ENCODE assay signal across 8 cellular contexts in genomic region chr1:203672354-203672753, GRCh38. TPM values are rescaled to one million over a fixed set of nuclear protein-coding genes. Genes with fewer than 3 reads are reported as not detected.
DNase-seq lines count a peak whose midpoint lies in the region; ATAC-seq and TF ChIP-seq lines count a peak whose summit lies in the region.

No MANE protein-coding gene starts in this region.

- no peak overlapping the region for H3K9ac ChIP-seq in trophoblast cell (ENCODE audit: low read length)

- H3K9me3 Mint-ChIP-seq in CD4-positive, alpha-beta T cell, result no peaks in the 10 kb centered on the region

- H3K36me3 ChIP-seq in WERI-Rb-1 (no peaks in the 10 kb centered on the region; the same call in none of the 2 replicates), trophoblast cell (ENCODE audit: control insufficient read depth in 1 of 2, insufficient read depth in 2 of 2, low read length in 2 of 2) (peaks cover 35 to 42% of the 10 kb centered on the region in 2 experiments)

- H3K9me3 ChIP-seq in CD4-positive, alpha-beta T cell (ENCODE audit: control insufficient read depth, low read length), result no peaks in the 10 kb centered on the region
- H3K9me3 ChIP-seq in WERI-Rb-1 (ENCODE audit: severe bottlenecking) (no peaks in the 10 kb centered on the region), trophoblast cell (ENCODE audit: insufficient read depth, low read depth, low read length) (no peaks in the 10 kb centered on the region)

- H3K4me3 Mint-ChIP-seq in CD4-positive, alpha-beta T cell, result no peak overlapping the region

- no peak overlapping the region for H4K8ac ChIP-seq in trophoblast cell (ENCODE audit: low read depth, low read length)

- no peak for TF ChIP-seq CTCF in CD4-positive, alpha-beta T cell (IDR thresholded peaks at IDR 0.05)
- no peak for TF ChIP-seq CTCF in WERI-Rb-1 (IDR thresholded peaks at IDR 0.05; ENCODE audit: low read depth, low read length)
- no peak for TF ChIP-seq CTCF in fibroblast of villous mesenchyme (IDR thresholded peaks at IDR 0.05; ENCODE audit: insufficient read depth, low read depth, low read length)

- peaks cover 52 to 59% of the 10 kb centered on the region in 2 experiments for H3K4me1 ChIP-seq in trophoblast cell (ENCODE audit: control insufficient read depth in 1 of 2, insufficient read depth in 2 of 2, low read length in 2 of 2)

- DNase-seq in CD4-positive, alpha-beta T cell, result no peak
- DNase-seq in WERI-Rb-1 (peak; percentile 30), fibroblast of villous mesenchyme (ENCODE audit: low read depth) (peak; percentile 91), trophoblast cell (no peak), COLO829 (ENCODE audit: low spot score) (no peak), NAMALWA (ENCODE audit: low spot score) (no peak)
- no peak for DNase-seq in stimulated activated CD4-positive, alpha-beta T cell treated with anti-CD3 and anti-CD28 coated beads, Interleukin-4, amount 100 ng/mL, for 1 hour

- no CpG with 5 or more reads among the region's 11 CpGs for WGBS in trophoblast cell (ENCODE audit: extremely low coverage, insufficient coverage, insufficient read length)

- H3K79me1 ChIP-seq in trophoblast cell (ENCODE audit: low read length), result no peaks in the 10 kb centered on the region

- peaks cover 90% of the 10 kb centered on the region for H3K4me1 Mint-ChIP-seq in CD4-positive, alpha-beta T cell (ENCODE audit: low read depth)

- H3K14ac ChIP-seq in trophoblast cell (ENCODE audit: low read length), result no peak overlapping the region

- no peak overlapping the region for H2AK5ac ChIP-seq in trophoblast cell (ENCODE audit: low read length)

- H3K23ac ChIP-seq in trophoblast cell (ENCODE audit: low read length), result no peak overlapping the region

- no peak overlapping the region for H3K4me2 ChIP-seq in trophoblast cell (ENCODE audit: low read length)

- H3K27ac ChIP-seq in CD4-positive, alpha-beta T cell (ENCODE audit: low read depth, low read length), result peak overlapping the region; percentile 59
- H3K27ac ChIP-seq in WERI-Rb-1 (no peak overlapping the region), trophoblast cell (ENCODE audit: low read depth, low read length) (no peak overlapping the region)

- H3K27ac Mint-ChIP-seq in CD4-positive, alpha-beta T cell, result peak overlapping the region; percentile 93

- POLR2A ChIA-PET in CD4-positive, alpha-beta T cell (lab: Charles Lee), result interaction anchor here (0.6 to 7.0 kb wide), 7 partner anchors 9 to 395 kb away, joined by 3 to 114 read pairs (median 6); partner anchors contain the start of gene ATP2B4

- H3K79me2 ChIP-seq in trophoblast cell (ENCODE audit: control insufficient read depth, insufficient read depth, low read length, poor library complexity), result peaks cover 19% of the 10 kb centered on the region

- H3K18ac ChIP-seq in trophoblast cell (ENCODE audit: low read length), result no peak overlapping the region

- no peak for ATAC-seq in CD4-positive, alpha-beta T cell (ENCODE audit: poor library complexity)
- no peak for ATAC-seq in HG03457 (IDR thresholded peaks at IDR 0.05; ENCODE audit: unreplicated experiment)

- no peak overlapping the region for H3K4me3 ChIP-seq in WERI-Rb-1 (ENCODE audit: low read depth, low read length)
- no peak overlapping the region for H3K4me3 ChIP-seq in fibroblast of villous mesenchyme (ENCODE audit: low read depth, low read length)
- H3K4me3 ChIP-seq in trophoblast cell (ENCODE audit: low read depth, low read length), result no peak overlapping the region

- H3K4ac ChIP-seq in trophoblast cell (ENCODE audit: low read depth, low read length), result peak overlapping the region; percentile 6

- intact Hi-C loops in CD4-positive, alpha-beta T cell (cut with DNase I, micrococcal nuclease), result loop anchor here (2.0 to 10.0 kb wide), 4 partner anchors 28 to 348 kb away; partner anchors contain the start of genes ATP2B4 (in 1 of the 2) and LAX1 (in 1 of the 2)

- H3K36me3 Mint-ChIP-seq in CD4-positive, alpha-beta T cell (ENCODE audit: low read depth), result peaks cover 16% of the 10 kb centered on the region

- no peak overlapping the region for H2AFZ ChIP-seq in trophoblast cell (ENCODE audit: insufficient read depth, low read length, poor library complexity)

- no peak overlapping the region for H2BK120ac ChIP-seq in trophoblast cell (ENCODE audit: insufficient read depth, low read length, poor library complexity)

- H2BK5ac ChIP-seq in trophoblast cell (ENCODE audit: low read depth, low read length, poor library complexity), result no peak overlapping the region

- H4K91ac ChIP-seq in trophoblast cell (ENCODE audit: low read depth, low read length), result no peak overlapping the region

- no peak overlapping the region for H2BK12ac ChIP-seq in trophoblast cell (ENCODE audit: low read length)

- CTCF ChIA-PET in CD4-positive, alpha-beta T cell (lab: Charles Lee), result interaction anchor here (1.2 to 5.7 kb wide), 3 partner anchors 24 to 45 kb away, joined by 4 to 69 read pairs (median 5); partner anchors contain the start of gene ATP2B4

- no peaks in the 10 kb centered on the region for H3K27me3 Mint-ChIP-seq in CD4-positive, alpha-beta T cell

- no peak overlapping the region for H4K12ac ChIP-seq in trophoblast cell (ENCODE audit: low read depth, low read length)

- H3K27me3 ChIP-seq in CD4-positive, alpha-beta T cell (ENCODE audit: control insufficient read depth, insufficient read depth, low read length), result no peaks in the 10 kb centered on the region
- no peaks in the 10 kb centered on the region for H3K27me3 ChIP-seq in WERI-Rb-1 (ENCODE audit: insufficient read depth, low read depth, severe bottlenecking)
- no peaks in the 10 kb centered on the region for H3K27me3 ChIP-seq in trophoblast cell (ENCODE audit: insufficient read depth, low read length)

RNA-seq across cellular contexts. Expression of gene ATP2B4, which starts 45.7 kb away (rescaled TPM):
- total RNA-seq in CD4-positive, alpha-beta T cell, result 10 to 100 TPM; 23.6 to 23.7 TPM
- 135 and 214 TPM in 2 replicates for total RNA-seq in fibroblast of villous mesenchyme
- polyA plus RNA-seq in trophoblast cell (2013), result 278 and 279 TPM in 2 replicates

Comparison
In these comparisons a context has a peak if more than half of its experiments do, and no peak if none do; other contexts are left out.
1. DNase-seq: peak in WERI-Rb-1 (single experiment) and fibroblast of villous mesenchyme (single experiment); none in CD4-positive, alpha-beta T cell (0 of 10), trophoblast cell (0 of 2), COLO829 (single experiment), NAMALWA (single experiment) and stimulated activated CD4-positive, alpha-beta T cell treated with anti-CD3 and anti-CD28 coated beads, Interleukin-4, amount 100 ng/mL, for 1 hour (single experiment).